19 cellular contexts compared by ENCODE assay signal in the genomic region with DNA sequence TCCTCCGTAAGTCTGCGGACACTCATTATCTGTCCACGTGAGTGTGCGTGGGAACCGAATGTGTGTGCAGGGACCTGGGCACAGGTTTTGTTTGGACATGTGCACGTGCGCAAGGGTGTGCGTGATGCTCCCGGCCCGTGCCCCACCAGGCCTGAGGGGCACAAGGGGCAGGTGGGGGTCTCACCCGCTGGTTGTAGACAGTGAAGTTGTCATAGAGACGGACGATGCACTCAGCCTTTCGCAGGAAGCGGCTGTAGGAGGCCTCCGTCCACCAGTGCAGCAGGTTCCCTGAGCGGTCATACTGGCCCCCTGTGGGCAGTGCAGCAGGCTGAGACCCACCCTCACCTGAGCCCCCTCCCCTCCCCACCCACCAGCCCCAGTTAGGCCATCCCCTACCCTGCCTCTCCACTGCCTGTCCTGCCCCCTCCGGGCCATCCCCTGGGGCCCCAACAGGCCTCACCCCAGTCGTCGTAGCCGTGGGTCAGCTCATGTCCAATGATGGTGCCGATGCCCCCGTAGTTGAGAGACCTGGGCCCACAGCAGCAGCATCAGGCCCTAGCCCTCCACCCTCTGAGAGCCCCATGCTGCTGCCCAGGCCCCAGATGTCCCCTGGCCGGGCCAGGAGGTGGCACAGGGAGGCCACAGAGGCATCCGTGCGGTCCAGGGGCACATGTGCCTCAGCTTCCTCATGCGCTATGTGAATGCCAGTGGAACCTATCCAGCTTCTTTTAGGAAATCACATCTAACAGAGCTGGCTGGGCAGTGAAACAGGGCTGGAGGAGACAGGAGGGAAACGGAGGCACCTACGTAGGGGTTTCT. TPM values are rescaled to one million over a fixed set of nuclear protein-coding genes. Genes with fewer than 3 reads are reported as not detected.
"Had no signal": no experiment of that assay in that cellular context is flagged by ENCODE, and none has a peak within 500 bp of the region (broad histone marks: within the 10 kb centered on the region; RNA-seq: fewer than 3 reads in every experiment).

No MANE protein-coding gene starts in this region.

- H3K4me3 ChIP-seq: adrenal gland, dorsolateral prefrontal cortex had no signal

- H3K4me1 ChIP-seq: adrenal gland had no signal

- H3K4me1 Mint-ChIP-seq: nephron had no signal

- H3K27ac Mint-ChIP-seq: activated B cell treated with CpG ODN at 0.5 μM for 24 hours; activated T-cell treated with anti-CD3 and anti-CD28 coated beads, Interleukin-2, amount 50 U/mL, for 24 hours; nephron; stimulated activated naive CD8-positive, alpha-beta T cell treated with anti-CD3 and anti-CD28 coated beads, Interleukin-15, amount 100 ng/mL, for 72 hours; type B pancreatic cell had no signal

- H3K4me3 Mint-ChIP-seq: activated B cell treated with CpG ODN at 0.5 μM for 24 hours; activated T-cell treated with anti-CD3 and anti-CD28 coated beads, Interleukin-2, amount 50 U/mL, for 24 hours; nephron; stimulated activated naive CD8-positive, alpha-beta T cell treated with anti-CD3 and anti-CD28 coated beads, Interleukin-15, amount 100 ng/mL, for 72 hours; type B pancreatic cell had no signal

- H3K9me3 ChIP-seq: adrenal gland had no signal

- DNase-seq: activated B cell treated with CpG ODN at 0.5 μM for 24 hours; activated CD4-positive, alpha-beta T cell treated with anti-CD3 and anti-CD28 coated beads, Interleukin-2, amount 50 U/mL, for 1 hour; activated T-cell treated with anti-CD3 and anti-CD28 coated beads, Interleukin-2, amount 50 U/mL, for 24 hours; stimulated activated CD4-positive, alpha-beta T cell treated with anti-CD3 and anti-CD28 coated beads, Interleukin-1b, Interleukin-23, amount 100 ng/mL, for 48 hours; stimulated activated naive CD8-positive, alpha-beta T cell treated with anti-CD3 and anti-CD28 coated beads, Interleukin-15, amount 100 ng/mL, for 72 hours; SW 1271 had no signal

- H3K9me3 Mint-ChIP-seq: activated B cell treated with CpG ODN at 0.5 μM for 24 hours; activated T-cell treated with anti-CD3 and anti-CD28 coated beads, Interleukin-2, amount 50 U/mL, for 24 hours; nephron; stimulated activated naive CD8-positive, alpha-beta T cell treated with anti-CD3 and anti-CD28 coated beads, Interleukin-15, amount 100 ng/mL, for 72 hours; type B pancreatic cell had no signal

- H3K36me3 Mint-ChIP-seq: type B pancreatic cell had no signal

- H3K36me3 ChIP-seq: adrenal gland had no signal

- H3K27ac ChIP-seq: adrenal gland, dorsolateral prefrontal cortex had no signal

- ATAC-seq: sciatic nerve; stimulated activated naive CD8-positive, alpha-beta T cell treated with anti-CD3 and anti-CD28 coated beads, Interleukin-15, amount 100 ng/mL, for 72 hours had no signal

RNA-seq across cellular contexts. Expression of a gene that starts 6.1 kb away (rescaled TPM):
- total RNA-seq: activated B cell treated with CpG ODN at 0.5 μM for 24 hours, pulmonary artery endothelial cell, SK-MEL-5 had no signal

RNA-seq across cellular contexts. Expression of a gene that starts 25.6 kb away (rescaled TPM):
- total RNA-seq: activated B cell treated with CpG ODN at 0.5 μM for 24 hours; activated CD8-positive, alpha-beta memory T cell treated with anti-CD3 and anti-CD28 coated beads for 36 hours; adrenal gland; dorsolateral prefrontal cortex; liver; osteocyte; pulmonary artery endothelial cell; sciatic nerve; SK-MEL-5; T-helper 2 cell treated with Interferon-gamma antibody and Interleukin-4, amounts not matched to agents 100 ng/mL and 5 ng/mL, for 36 hours; temporal lobe had no signal

RNA-seq across cellular contexts. Expression of a gene that starts 38.7 kb away (rescaled TPM):
- total RNA-seq: activated B cell treated with CpG ODN at 0.5 μM for 24 hours; activated CD8-positive, alpha-beta memory T cell treated with anti-CD3 and anti-CD28 coated beads for 36 hours; liver; mesenteric fat pad; osteocyte; pulmonary artery endothelial cell; sciatic nerve; SK-MEL-5; T-helper 2 cell treated with Interferon-gamma antibody and Interleukin-4, amounts not matched to agents 100 ng/mL and 5 ng/mL, for 36 hours had no signal

RNA-seq across cellular contexts. Expression of a gene that starts 44.4 kb away (rescaled TPM):
- total RNA-seq: activated B cell treated with CpG ODN at 0.5 μM for 24 hours; activated CD8-positive, alpha-beta memory T cell treated with anti-CD3 and anti-CD28 coated beads for 36 hours; liver; mesenteric fat pad; osteocyte; pulmonary artery endothelial cell; sciatic nerve; T-helper 2 cell treated with Interferon-gamma antibody and Interleukin-4, amounts not matched to agents 100 ng/mL and 5 ng/mL, for 36 hours; temporal lobe had no signal

RNA-seq across cellular contexts. Expression of a gene that starts 58.0 kb away (rescaled TPM):
- total RNA-seq: activated B cell treated with CpG ODN at 0.5 μM for 24 hours; activated CD8-positive, alpha-beta memory T cell treated with anti-CD3 and anti-CD28 coated beads for 36 hours; adrenal gland; dorsolateral prefrontal cortex; liver; mesenteric fat pad; osteocyte; pulmonary artery endothelial cell; sciatic nerve; SK-MEL-5; T-helper 2 cell treated with Interferon-gamma antibody and Interleukin-4, amounts not matched to agents 100 ng/mL and 5 ng/mL, for 36 hours; temporal lobe had no signal
